In the genomic region with DNA sequence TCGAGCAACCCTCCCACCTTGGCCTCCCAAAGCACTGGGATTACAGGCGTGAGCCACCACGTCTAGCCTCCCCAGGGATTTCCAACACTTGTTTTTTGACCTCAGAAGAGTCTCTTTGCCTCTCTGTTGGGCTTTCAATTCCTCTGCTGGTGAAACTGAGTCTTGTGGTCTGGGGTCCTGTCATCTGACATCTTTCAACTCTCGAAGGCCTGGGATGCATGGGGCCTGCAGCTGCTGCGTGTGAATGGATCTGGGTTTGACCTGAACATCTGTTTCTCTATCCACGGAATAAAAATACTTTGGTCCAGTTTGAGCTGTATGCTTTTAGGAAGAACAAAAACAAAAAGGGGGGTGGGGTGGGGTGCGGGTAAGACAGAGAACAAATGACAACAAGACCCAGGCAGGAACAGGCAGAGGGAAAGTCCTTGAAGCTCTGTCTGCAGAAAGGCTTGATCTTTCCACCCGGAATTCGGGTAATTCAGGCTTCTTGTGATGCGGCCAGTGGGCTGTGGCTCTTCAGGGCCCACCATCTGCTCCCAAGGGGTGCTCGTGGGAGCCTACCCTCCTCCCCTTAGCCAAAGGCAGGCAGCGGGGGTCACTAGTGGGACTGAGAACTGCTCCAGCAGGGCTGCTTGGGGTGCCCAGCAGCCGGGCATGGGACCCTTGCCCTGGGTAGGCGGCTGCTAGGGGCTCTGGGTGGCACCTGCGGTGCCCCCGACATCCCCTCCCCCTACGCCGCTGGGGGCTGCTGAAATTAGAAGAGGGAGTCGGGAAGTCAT, we compare ENCODE assay signal across 8 cellular contexts.
DNase-seq lines count a peak whose midpoint lies in the region; ATAC-seq and TF ChIP-seq lines count a peak whose summit lies in the region.

No MANE protein-coding gene starts in this region.

- H3K27me3 ChIP-seq in iPS-18a (ENCODE audit: control insufficient read depth, insufficient read depth, low read length) = peaks cover 30% of the 10 kb centered on the region

- ATAC-seq in left ventricle myocardium superior (peak; percentile 5), Right ventricle myocardium inferior (no peak)

- H3K9me3 ChIP-seq in iPS-18a (ENCODE audit: control insufficient read depth, low read depth, low read length) = no peaks in the 10 kb centered on the region

- peak overlapping the region; percentile 45 for H3K4me3 ChIP-seq in iPS-18a (ENCODE audit: low read length)
- H3K4me3 ChIP-seq in urinary bladder (ENCODE audit: low read depth, low read length) = peak overlapping the region; percentile 27

- H3K4me1 ChIP-seq in iPS-18a (ENCODE audit: control insufficient read depth, low read depth, low read length) (peaks cover 25% of the 10 kb centered on the region), urinary bladder (ENCODE audit: insufficient read depth) (no peaks in the 10 kb centered on the region)

- peak; percentile 38 for DNase-seq in left ventricle myocardium superior
- no peak for DNase-seq in Right ventricle myocardium inferior (ENCODE audit: missing footprints)
- peak; percentile 41 for DNase-seq in MV-4-11 (lab: John Stamatoyannopoulos, UW)
- no peak for DNase-seq in CD1c-positive myeloid dendritic cell (ENCODE audit: extremely low spot score)
- no peak for DNase-seq in SKM-1 (lab: John Stamatoyannopoulos, UW; ENCODE audit: unreplicated experiment)
- DNase-seq in HEK293T (ENCODE audit: extremely low spot score) = no peak

- H3K27ac ChIP-seq in iPS-18a (ENCODE audit: low read length) (no peak overlapping the region), urinary bladder (ENCODE audit: low read depth) (no peak overlapping the region)

- WGBS in urinary bladder = 48% methylated on average over 19 of the region's 19 CpGs

- intact Hi-C loops in left ventricle myocardium superior (cut with micrococcal nuclease) (loop anchor here (5.0 kb wide), 1 partner anchor 79 kb away; no protein-coding TSS in a partner anchor), Right ventricle myocardium inferior (cut with DNase I) (loop anchor here (2.0 to 5.0 kb wide), 3 partner anchors 78 to 144 kb away; no protein-coding TSS in a partner anchor)

- H3K36me3 ChIP-seq in iPS-18a (ENCODE audit: control insufficient read depth, low read depth, low read length) (no peaks in the 10 kb centered on the region), urinary bladder (ENCODE audit: insufficient read depth) (no peaks in the 10 kb centered on the region)

- H3K9ac ChIP-seq in iPS-18a (ENCODE audit: low read length) = peak overlapping the region; percentile 19

- CTCF ChIA-PET in HEK293T (lab: Yijun Ruan, JAX) = interaction anchor here (0.7 kb wide), 1 partner anchor 376 kb away, joined by 3 read pairs; no protein-coding TSS in a partner anchor

- POLR2A ChIA-PET in HEK293T (lab: Yijun Ruan, JAX) = no interaction called here

TF ChIP-seq in HEK293T, 16 proteins besides CTCF, POLR2A, EP300 and RAD21:
- TF ChIP-seq FOXM1 (IDR thresholded peaks at IDR 0.05; ENCODE audit: borderline replicate concordance) = no peak
- TF ChIP-seq SUZ12 (IDR thresholded peaks at IDR 0.05) = no peak
- TF ChIP-seq LEF1 (IDR thresholded peaks at IDR 0.05; ENCODE audit: borderline replicate concordance) = no peak
- no peak for TF ChIP-seq BHLHE40 (IDR thresholded peaks at IDR 0.05; ENCODE audit: borderline replicate concordance)
- no peak for TF ChIP-seq FOXA1 (IDR thresholded peaks at IDR 0.05)
- TF ChIP-seq CTBP1 (IDR thresholded peaks at IDR 0.05; ENCODE audit: borderline replicate concordance) = no peak
- no peak for TF ChIP-seq ARNT (IDR thresholded peaks at IDR 0.05)

Comparison
In these comparisons a context has a peak if more than half of its experiments do, and no peak if none do; other contexts are left out.
1. DNase-seq: peak in left ventricle myocardium superior (single experiment) and MV-4-11 (single experiment); none in Right ventricle myocardium inferior (single experiment), CD1c-positive myeloid dendritic cell (single experiment), SKM-1 (single experiment) and HEK293T (single experiment).